17 cellular contexts compared by ENCODE assay signal in genomic region chr2:152353364-152353763, GRCh38.
"Had no signal": no experiment of that assay in that cellular context is flagged by ENCODE, and none has a peak within 500 bp of the region (broad histone marks: within the 10 kb centered on the region; RNA-seq: fewer than 3 reads in every experiment).

No MANE protein-coding gene starts in this region.

- H3K4me1 Mint-ChIP-seq: central memory CD8-positive, alpha-beta T cell had no signal

- H3K9me3 Mint-ChIP-seq: dendritic cell treated with granulocyte-macrophage colony-stimulating factor and Interleukin-4, amounts not matched to agents 40 ng/mL and 50 ng/mL, for 4 days; neural crest cell had no signal

- H3K4me1 ChIP-seq: right atrium auricular region, testis had no signal

- H3K9me3 ChIP-seq: esophagus squamous epithelium, gastroesophageal sphincter, ovary, right atrium auricular region, sigmoid colon, testis had no signal

- H3K4me3 Mint-ChIP-seq: central memory CD8-positive, alpha-beta T cell; dendritic cell treated with granulocyte-macrophage colony-stimulating factor and Interleukin-4, amounts not matched to agents 40 ng/mL and 50 ng/mL, for 4 days; naive thymus-derived CD8-positive, alpha-beta T cell; neural crest cell had no signal

- H3K27ac Mint-ChIP-seq: dendritic cell treated with granulocyte-macrophage colony-stimulating factor and Interleukin-4, amounts not matched to agents 40 ng/mL and 50 ng/mL, for 4 days; naive thymus-derived CD8-positive, alpha-beta T cell had no signal

- ATAC-seq: gastroesophageal sphincter; left lobe of liver; naive thymus-derived CD8-positive, alpha-beta T cell had no signal

- H3K27me3 Mint-ChIP-seq: central memory CD8-positive, alpha-beta T cell; dendritic cell treated with granulocyte-macrophage colony-stimulating factor and Interleukin-4, amounts not matched to agents 40 ng/mL and 50 ng/mL, for 4 days had no signal

- H3K27ac ChIP-seq: gastroesophageal sphincter, ovary, right atrium auricular region, sigmoid colon, skin epidermis, testis had no signal

- H3K27me3 ChIP-seq: esophagus squamous epithelium, gastroesophageal sphincter, ovary, right atrium auricular region, sigmoid colon, testis had no signal

- H3K36me3 ChIP-seq: esophagus squamous epithelium, gastroesophageal sphincter, ovary, right atrium auricular region, sigmoid colon had no signal

- DNase-seq: esophagus squamous epithelium; mammary epithelial cell; naive thymus-derived CD8-positive, alpha-beta T cell; nucleus accumbens; ovary; sigmoid colon; stimulated activated CD4-positive, alpha-beta T cell treated with anti-CD3 and anti-CD28 coated beads, Interleukin-12 subunit alpha, Interleukin-12 subunit beta, amount 100 ng/mL, for 4 hours; stimulated activated naive CD4-positive, alpha-beta T cell; testis; trophoblast cell had no signal

- H3K36me3 Mint-ChIP-seq: naive thymus-derived CD8-positive, alpha-beta T cell had no signal

- H3K4me3 ChIP-seq: esophagus squamous epithelium, gastroesophageal sphincter, ovary, right atrium auricular region, sigmoid colon, skin epidermis, testis had no signal
